Comparison of ENCODE assay signal across 17 cellular contexts in the genomic region with DNA sequence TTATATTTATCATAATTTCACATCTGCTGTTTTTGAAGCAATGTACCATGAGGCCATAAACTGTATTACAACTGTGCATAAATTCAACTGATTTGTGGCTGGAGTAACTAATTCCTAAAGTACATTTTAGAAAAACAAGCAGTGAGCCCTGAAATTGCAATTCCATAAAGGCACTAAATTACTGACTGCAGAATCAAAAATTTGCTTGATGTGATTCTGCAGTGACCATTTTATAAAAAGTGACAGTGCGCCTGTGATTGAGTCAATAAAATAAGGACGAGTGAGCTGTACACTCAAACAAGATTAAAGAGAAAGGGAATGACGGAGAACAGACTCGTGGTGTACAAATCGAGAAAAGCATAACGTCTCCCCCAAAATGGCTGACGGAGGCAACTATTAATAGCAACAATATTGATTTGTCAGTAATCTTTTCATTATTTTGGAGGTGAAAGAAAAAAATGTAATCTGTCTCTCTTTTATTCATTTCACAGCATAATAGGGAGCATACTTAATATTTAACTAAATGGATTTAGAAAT.
"Had no signal": no experiment of that assay in that cellular context is flagged by ENCODE, and none has a peak within 500 bp of the region (broad histone marks: within the 10 kb centered on the region; RNA-seq: fewer than 3 reads in every experiment).

No MANE protein-coding gene starts in this region.

- H3K27ac ChIP-seq: gastroesophageal sphincter, heart right ventricle, parathyroid adenoma had no signal

- FAIRE-seq: endometrium, TTC549 had no signal

- H3K4me1 ChIP-seq: gastroesophageal sphincter, heart right ventricle, parathyroid adenoma had no signal

- DNase-seq: activated CD4-positive, alpha-beta T cell treated with anti-CD3 and anti-CD28 coated beads, Interleukin-2, amount 10 ng/mL, durations not matched to agents 24 days and 14 days; activated CD4-positive, CD25-positive, alpha-beta regulatory T cell; activated CD8-positive, alpha-beta memory T cell treated with anti-CD3 and anti-CD28 coated beads, Interleukin-2, amount 50 U/mL, for 48 hours; activated CD8-positive, alpha-beta T cell treated with anti-CD3 and anti-CD28 coated beads, Interleukin-2, amount 10 ng/mL, durations not matched to agents 7 days and 5 days; activated gamma-delta T cell; activated T-cell treated with anti-CD3 and anti-CD28 coated beads, Interleukin-2, amount 50 U/mL, for 72 hours; amygdala; dermis blood vessel endothelial cell; heart right ventricle; left colon; naive thymus-derived CD4-positive, alpha-beta T cell; stimulated activated CD4-positive, alpha-beta T cell treated with anti-CD3 and anti-CD28 coated beads, Interleukin-2, amount 100 ng/mL, for 48 hours had no signal

- H3K9me3 ChIP-seq: gastroesophageal sphincter, heart right ventricle had no signal

- ATAC-seq: activated CD8-positive, alpha-beta T cell treated with anti-CD3 and anti-CD28 coated beads, Interleukin-2, amount 10 ng/mL, durations not matched to agents 7 days and 5 days; activated T-cell treated with anti-CD3 and anti-CD28 coated beads, Interleukin-2, amount 50 U/mL, for 72 hours; gastroesophageal sphincter; heart right ventricle; left colon; naive thymus-derived CD4-positive, alpha-beta T cell; stimulated activated memory B cell treated with anti-CD40 and anti-IgM and Interleukin-4, amounts not matched to agents 10 μg/mL and 1 μg/mL and 100 μg/mL, for 72 hours had no signal

- H3K4me3 ChIP-seq: gastroesophageal sphincter, heart right ventricle had no signal
